Comparison of ENCODE assay signal across 14 cellular contexts in genomic region chr1:209368864-209369598, GRCh38.
DNase-seq lines count a peak whose midpoint lies in the region; ATAC-seq lines count a peak whose summit lies in the region.
"Had no signal": no experiment of that assay in that cellular context is flagged by ENCODE, and none has a peak within 500 bp of the region (broad histone marks: within the 10 kb centered on the region; RNA-seq: fewer than 3 reads in every experiment).

No MANE protein-coding gene starts in this region.

- no peak overlapping the region for H3K4me3 Mint-ChIP-seq in T-cell
- H3K4me3 Mint-ChIP-seq: CD8-positive, alpha-beta memory T cell; naive B cell had no signal

- DNase-seq in AG08396 (ENCODE audit: low spot score) (peak; percentile 33), NCI-H2171 treated with DMSO at 0.1 percent for 48 hours (lab: John Stamatoyannopoulos, UW) (peak; percentile 62), epithelial cell of prostate (ENCODE audit: low read depth, low spot score) (no peak), myocyte (ENCODE audit: low read depth) (peak; percentile 67), T-cell (no peak)
- DNase-seq in activated naive CD4-positive, alpha-beta T cell treated with anti-CD3 and anti-CD28 coated beads, Interleukin-2, amount 50 U/mL, for 16 hours: no peak
- DNase-seq in stimulated activated CD4-positive, alpha-beta T cell treated with anti-CD3 and anti-CD28 coated beads, Interleukin-2, amount 100 ng/mL, for 48 hours: no peak
- DNase-seq: activated effector memory CD4-positive, alpha-beta T cell treated with Interleukin-2 at 50 U/mL for 16 hours; CD8-positive, alpha-beta memory T cell; gastrocnemius medialis; naive B cell; NCI-H510A had no signal

- H3K27ac Mint-ChIP-seq in T-cell: no peak overlapping the region
- H3K27ac Mint-ChIP-seq: CD8-positive, alpha-beta memory T cell; naive B cell had no signal

- CTCF ChIA-PET in T-cell (lab: Charles Lee): interaction anchor here (0.8 to 1.1 kb wide), 2 partner anchors 13 to 62 kb away, joined by 3 to 4 read pairs; no protein-coding TSS in a partner anchor

- no peaks in the 10 kb centered on the region for H3K4me1 Mint-ChIP-seq in T-cell
- H3K4me1 Mint-ChIP-seq: CD8-positive, alpha-beta memory T cell; naive B cell had no signal

- H3K9me3 Mint-ChIP-seq in T-cell: no peaks in the 10 kb centered on the region

- H3K27ac ChIP-seq in epithelial cell of prostate: peak overlapping the region; percentile 99
- H3K27ac ChIP-seq: gastrocnemius medialis had no signal

- POLR2A ChIA-PET in T-cell (lab: Charles Lee): interaction anchor here in 1 of 2 donors (0.7 kb wide), 1 partner anchor 134 kb away, joined by 6 read pairs; no protein-coding TSS in a partner anchor

- peaks cover 3 to 22% of the 10 kb centered on the region in 2 donors for H3K27me3 Mint-ChIP-seq in T-cell

- no peaks in the 10 kb centered on the region for H3K36me3 Mint-ChIP-seq in T-cell
- H3K36me3 Mint-ChIP-seq: CD8-positive, alpha-beta memory T cell; naive B cell had no signal

- ATAC-seq in GM19324 (IDR thresholded peaks at IDR 0.05; ENCODE audit: low FRiP score, unreplicated experiment): no peak
- ATAC-seq in T-cell (replicated peaks in 1 of 4): no peak
- ATAC-seq: HCT116 had no signal

Comparison
In these comparisons a context has a peak if more than half of its experiments do, and no peak if none do; other contexts are left out.
1. DNase-seq: peak in AG08396 (single experiment), NCI-H2171 treated with DMSO at 0.1 percent for 48 hours (single experiment) and myocyte (single experiment); none in epithelial cell of prostate (single experiment), activated naive CD4-positive, alpha-beta T cell treated with anti-CD3 and anti-CD28 coated beads, Interleukin-2, amount 50 U/mL, for 16 hours (single experiment), T-cell (0 of 34) and stimulated activated CD4-positive, alpha-beta T cell treated with anti-CD3 and anti-CD28 coated beads, Interleukin-2, amount 100 ng/mL, for 48 hours (0 of 2).